Comparison of ENCODE assay signal across 8 cellular contexts in the genomic region with DNA sequence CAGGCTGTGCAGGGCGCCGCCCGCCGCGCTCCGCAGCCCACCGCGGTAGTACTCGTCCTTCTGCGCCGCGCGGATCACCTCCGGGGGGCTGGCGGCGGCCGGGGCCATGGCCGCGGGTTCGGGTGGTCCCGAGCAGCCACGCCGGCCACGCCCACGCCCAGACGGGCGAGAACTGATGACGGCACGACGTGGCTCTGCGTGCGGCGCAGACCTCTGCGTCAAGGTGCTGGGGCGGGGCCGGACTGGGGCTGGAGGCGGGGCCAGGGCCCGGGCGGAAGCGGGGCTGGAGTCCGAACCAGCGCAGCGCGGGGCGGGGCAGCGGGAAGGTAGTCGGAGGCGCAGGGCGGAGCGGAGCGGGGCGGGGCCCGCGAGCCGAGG. TPM values are rescaled to one million over a fixed set of nuclear protein-coding genes. Genes with fewer than 3 reads are reported as not detected.
DNase-seq lines count a peak whose midpoint lies in the region; ATAC-seq lines count a peak whose summit lies in the region.

A gene (minus strand): TSS at position 170 of the 378 bp plus-strand sequence. CDS start 62 bp downstream, at position 108.

- ATAC-seq in GM21360 (IDR thresholded peaks at IDR 0.05; ENCODE audit: unreplicated experiment): peak; percentile 75

- no peaks in the 10 kb centered on the region for H3K36me3 ChIP-seq in effector memory CD4-positive, alpha-beta T cell (ENCODE audit: control insufficient read depth, insufficient read depth, low read length)

- H3K4me1 ChIP-seq in effector memory CD4-positive, alpha-beta T cell (ENCODE audit: control insufficient read depth, insufficient read depth, low read length, poor library complexity, severe bottlenecking): peaks cover 46% of the 10 kb centered on the region

- DNase-seq in COLO668 (lab: John Stamatoyannopoulos, UW; ENCODE audit: unreplicated experiment): peak; percentile 100
- DNase-seq in HT-29 (ENCODE audit: low spot score): peak; percentile 96
- DNase-seq in NOMO-1 treated with DMSO at 0.1 percent for 48 hours (lab: John Stamatoyannopoulos, UW; ENCODE audit: unreplicated experiment): peak; percentile 91
- peak; percentile 97 to 98 for DNase-seq in activated CD8-positive, alpha-beta memory T cell treated with anti-CD3 and anti-CD28 coated beads for 4 hours (ENCODE audit: low read depth in 2 of 2)
- DNase-seq in effector memory CD4-positive, alpha-beta T cell: peak; percentile 96 to 97 (median 96)
- peak; percentile 95 for DNase-seq in medulla oblongata (ENCODE audit: extremely low spot score)
- peak; percentile 98 to 99 (median 99) for DNase-seq in stimulated activated CD4-positive, alpha-beta T cell treated with anti-CD3 and anti-CD28 coated beads, TNF-alpha, amount 100 ng/mL, for 48 hours (ENCODE audit: low read depth in 3 of 3)

- H3K27me3 ChIP-seq in effector memory CD4-positive, alpha-beta T cell (replicated peaks; ENCODE audit: control insufficient read depth, insufficient read depth, low read length, poor library complexity, severe bottlenecking): no peaks in the 10 kb centered on the region

- H3K4me3 ChIP-seq in effector memory CD4-positive, alpha-beta T cell (ENCODE audit: insufficient read depth, low read depth, low read length, poor library complexity, severe bottlenecking): peak within 1 kb of the TSS; percentile 76

- no peaks in the 10 kb centered on the region for H3K9me3 ChIP-seq in effector memory CD4-positive, alpha-beta T cell (ENCODE audit: control insufficient read depth, low read length)

- H3K27ac ChIP-seq in effector memory CD4-positive, alpha-beta T cell (ENCODE audit: insufficient read depth, low read length, poor library complexity, severe bottlenecking): peak within 1 kb of the TSS; percentile 80

RNA-seq across cellular contexts. Expression of the gene that starts here (rescaled TPM):
- total RNA-seq in HT-29 (2014; rRNA removed; shearing (Covaris generic)): 72.2 and 76.7 TPM in 2 replicates

Comparison
In these comparisons a context has a peak if more than half of its experiments do, and no peak if none do; other contexts are left out.
1. Peak in every context shown above with its lines: DNase-seq, ATAC-seq, H3K4me3 ChIP-seq and H3K27ac ChIP-seq.